Comparison of ENCODE assay signal across 11 cellular contexts in genomic region chr3:123658118-123658859, GRCh38.
DNase-seq lines count a peak whose midpoint lies in the region; ATAC-seq and TF ChIP-seq lines count a peak whose summit lies in the region.
"Had no signal": no experiment of that assay in that cellular context is flagged by ENCODE, and none has a peak within 500 bp of the region (broad histone marks: within the 10 kb centered on the region; RNA-seq: fewer than 3 reads in every experiment).

No MANE protein-coding gene starts in this region.

- H3K27me3 ChIP-seq in lung (ENCODE audit: control insufficient read depth, insufficient read depth) (no peaks in the 10 kb centered on the region), upper lobe of left lung (no peaks in the 10 kb centered on the region)
- no peaks in the 10 kb centered on the region for H3K27me3 ChIP-seq in CD4-positive, alpha-beta memory T cell (ENCODE audit: insufficient read depth, low read length)

- H3K9me3 Mint-ChIP-seq in CD4-positive, alpha-beta memory T cell = peaks cover 0 to 12% (median 6%) of the 10 kb centered on the region in 8 donors

- H3K4me1 ChIP-seq in lung (ENCODE audit: control insufficient read depth in 2 of 2, insufficient read depth in 2 of 2, low read length in 2 of 2) (peaks cover 39 to 41% of the 10 kb centered on the region in 2 donors), upper lobe of left lung (peaks cover 76 to 93% (median 92%) of the 10 kb centered on the region in 4 donors)
- H3K4me1 ChIP-seq in CD4-positive, alpha-beta memory T cell (ENCODE audit: insufficient read depth, low read length) = no peaks in the 10 kb centered on the region

- peaks cover 0 to 10% of the 10 kb centered on the region in 2 donors for H3K36me3 ChIP-seq in lung (ENCODE audit: control insufficient read depth in 2 of 2, insufficient read depth in 2 of 2, low read length in 2 of 2)
- peaks cover 0 to 34% (median under 1%) of the 10 kb centered on the region in 4 donors for H3K36me3 ChIP-seq in upper lobe of left lung
- H3K36me3 ChIP-seq in CD4-positive, alpha-beta memory T cell (ENCODE audit: insufficient read depth, low read length) = no peaks in the 10 kb centered on the region

- no peak overlapping the region for H3K4me3 ChIP-seq in lung
- H3K4me3 ChIP-seq in upper lobe of left lung = no peak overlapping the region
- H3K4me3 ChIP-seq in CD4-positive, alpha-beta memory T cell (ENCODE audit: low read length in 2 of 2) = no peak overlapping the region

- TF ChIP-seq POLR2A in upper lobe of left lung (IDR thresholded peaks at IDR 0.05) = no peak

- H3K36me3 Mint-ChIP-seq in CD4-positive, alpha-beta memory T cell = peaks cover 0 to 8% of the 10 kb centered on the region in 2 donors

- H3K27ac ChIP-seq in lung (ENCODE audit: low read depth in 1 of 2, low read length in 1 of 2) (peak overlapping the region in 1 of 2 donors; percentile 47), upper lobe of left lung (peak overlapping the region; percentile 62 to 89 (median 88))
- no peak overlapping the region for H3K27ac ChIP-seq in CD4-positive, alpha-beta memory T cell (ENCODE audit: low read depth, low read length)

- ATAC-seq in lung (ENCODE audit: insufficient read depth, low FRiP score) (peak; percentile 12), upper lobe of left lung (ENCODE audit: low FRiP score in 2 of 2) (peak; percentile 30 to 59)
- ATAC-seq: esophagus mucosa; naive thymus-derived CD4-positive, alpha-beta T cell had no signal

- CTCF ChIA-PET in CD4-positive, alpha-beta memory T cell (lab: Charles Lee; ENCODE audit: partially characterized antibody) = no interaction called here

- intact Hi-C loops in CD4-positive, alpha-beta memory T cell (cut with micrococcal nuclease) = no loop called here

- peaks cover 9 to 16% of the 10 kb centered on the region in 2 donors for H3K27me3 Mint-ChIP-seq in CD4-positive, alpha-beta memory T cell

- no peak for TF ChIP-seq EP300 in upper lobe of left lung (IDR thresholded peaks at IDR 0.05)

- TF ChIP-seq CTCF in lung (IDR thresholded peaks at IDR 0.05; ENCODE audit: control extremely low read depth, extremely low read depth) = no peak
- no peak for TF ChIP-seq CTCF in upper lobe of left lung (IDR thresholded peaks at IDR 0.05)

- peaks cover 0 to 3% of the 10 kb centered on the region in 2 donors for H3K9me3 ChIP-seq in lung (ENCODE audit: control insufficient read depth in 2 of 2, insufficient read depth in 1 of 2, low read length in 1 of 2)
- no peaks in the 10 kb centered on the region for H3K9me3 ChIP-seq in upper lobe of left lung
- H3K9me3 ChIP-seq in CD4-positive, alpha-beta memory T cell (ENCODE audit: control insufficient read depth in 1 of 2, low read length in 2 of 2) = no peaks in the 10 kb centered on the region

- no peak overlapping the region for H3K4me3 Mint-ChIP-seq in CD4-positive, alpha-beta memory T cell
- H3K4me3 Mint-ChIP-seq: activated T-helper 1 cell treated with anti-CD3 and anti-CD28 coated beads, Interleukin-12 subunit alpha, Interleukin-12 subunit beta, Interleukin-2, Interleukin-4 antibody, amounts not matched to agents 30 ng/mL and 10 ng/mL and 1 ng/mL, durations not matched to agents 14 hours and 24 hours and 36 hours; naive thymus-derived CD4-positive, alpha-beta T cell had no signal

- DNase-seq in NCI-H2029 treated with DMSO at 0.1 percent for 48 hours (lab: John Stamatoyannopoulos, UW) (peak; percentile 61), dermis blood vessel endothelial cell (peak; percentile 60), lung (ENCODE audit: low spot score) (peak; percentile 80), upper lobe of left lung (peak in 1 of 2 donors; percentile 85), HuH-7.5 (ENCODE audit: low spot score) (no peak), OCI-M2 (lab: John Stamatoyannopoulos, UW; ENCODE audit: unreplicated experiment) (no peak)
- no peak for DNase-seq in CD4-positive, alpha-beta memory T cell
- DNase-seq: naive thymus-derived CD4-positive, alpha-beta T cell; T1000 had no signal

- POLR2A ChIA-PET in CD4-positive, alpha-beta memory T cell (lab: Charles Lee; ENCODE audit: partially characterized antibody) = no interaction called here

- H3K27ac Mint-ChIP-seq in CD4-positive, alpha-beta memory T cell = no peak overlapping the region
- H3K27ac Mint-ChIP-seq: activated T-helper 1 cell treated with anti-CD3 and anti-CD28 coated beads, Interleukin-12 subunit alpha, Interleukin-12 subunit beta, Interleukin-2, Interleukin-4 antibody, amounts not matched to agents 30 ng/mL and 10 ng/mL and 1 ng/mL, durations not matched to agents 14 hours and 24 hours and 36 hours; naive thymus-derived CD4-positive, alpha-beta T cell had no signal

- whole genome bisulfite sequencing in lung, 2 donors = 67 to 85% methylated on average over 1 of the region's 1 CpG
- 67 to 80% methylated on average over 1 of the region's 1 CpG for WGBS in upper lobe of left lung, 2 donors

- no peaks in the 10 kb centered on the region for H3K4me1 Mint-ChIP-seq in CD4-positive, alpha-beta memory T cell
- H3K4me1 Mint-ChIP-seq: naive thymus-derived CD4-positive, alpha-beta T cell had no signal

Comparison
In these comparisons a context has a peak if more than half of its experiments do, and no peak if none do; other contexts are left out.
1. DNase-seq: peak in NCI-H2029 treated with DMSO at 0.1 percent for 48 hours (single experiment), dermis blood vessel endothelial cell (single experiment) and lung (single experiment); none in HuH-7.5 (single experiment), CD4-positive, alpha-beta memory T cell (0 of 5) and OCI-M2 (single experiment).